9 cellular contexts compared by ENCODE assay signal in the genomic region with DNA sequence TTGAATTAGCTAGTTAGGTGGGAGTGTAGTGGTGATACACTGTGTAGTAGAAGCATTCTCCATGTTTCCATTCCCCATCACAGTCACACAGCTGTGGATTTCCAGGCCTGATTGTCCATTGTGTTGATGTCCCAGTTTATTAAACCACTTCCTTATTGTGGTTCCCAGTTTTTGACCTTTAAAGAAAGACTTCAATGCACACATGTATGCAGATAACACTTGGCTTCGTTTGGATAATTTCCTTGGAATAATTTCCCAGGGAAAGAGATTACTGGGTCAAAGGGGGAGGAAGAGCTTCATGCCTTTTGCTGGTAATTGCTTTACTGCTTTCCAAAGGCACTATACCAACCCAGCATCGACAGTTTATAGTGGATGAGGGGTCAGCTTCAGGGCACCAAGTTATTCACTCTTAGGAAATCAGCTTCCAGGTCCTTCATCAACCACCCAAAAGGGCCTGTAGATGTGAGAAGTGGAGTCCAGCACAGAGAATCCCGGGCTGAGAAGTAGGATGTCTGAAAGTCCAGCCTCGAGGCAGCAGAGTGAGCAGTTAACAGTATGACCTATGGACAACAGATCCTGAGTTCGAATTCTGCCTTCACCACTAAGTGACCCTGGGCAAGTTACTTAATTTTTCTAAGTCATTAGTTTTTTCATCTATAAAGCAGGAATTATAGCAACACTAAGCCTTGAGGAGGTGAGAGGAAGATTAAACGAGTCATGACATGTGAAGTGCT. TPM values are rescaled to one million over a fixed set of nuclear protein-coding genes. Genes with fewer than 3 reads are reported as not detected.
DNase-seq lines count a peak whose midpoint lies in the region; ATAC-seq and TF ChIP-seq lines count a peak whose summit lies in the region.
"Had no signal": no experiment of that assay in that cellular context is flagged by ENCODE, and none has a peak within 500 bp of the region (broad histone marks: within the 10 kb centered on the region; RNA-seq: fewer than 3 reads in every experiment).

No MANE protein-coding gene starts in this region.

- intact Hi-C loops in mucosa of descending colon (cut with DNase I, micrococcal nuclease) (loop anchor here (5.0 to 10.0 kb wide), 2 partner anchors 88 to 90 kb away; partner anchors contain the start of gene IGFBP4 (in 2 of the 2)), upper lobe of right lung (cut with DNase I) (loop anchor here (5.0 to 10.0 kb wide), 2 partner anchors 55 to 168 kb away; partner anchors contain the start of gene GJD3)

- H3K4me3 ChIP-seq in mucosa of descending colon (no peak overlapping the region), upper lobe of right lung (no peak overlapping the region)
- H3K4me3 ChIP-seq: ovary had no signal

- H3K27me3 ChIP-seq in upper lobe of right lung = no peaks in the 10 kb centered on the region
- H3K27me3 ChIP-seq: ovary had no signal

- DNase-seq in activated T-cell treated with anti-CD3 and anti-CD28 coated beads, Interleukin-2, amount 50 U/mL, for 48 hours = peak; percentile 23 to 32
- DNase-seq in activated T-cell treated with anti-CD3 and anti-CD28 coated beads for 4 hours = no peak
- no peak for DNase-seq in central memory CD8-positive, alpha-beta T cell (ENCODE audit: low spot score in 2 of 2)
- DNase-seq in mucosa of descending colon = no peak
- DNase-seq in upper lobe of right lung = no peak

- H3K27me3 Mint-ChIP-seq in central memory CD8-positive, alpha-beta T cell = no peaks in the 10 kb centered on the region

- H3K9me3 ChIP-seq in mucosa of descending colon (no peaks in the 10 kb centered on the region), upper lobe of right lung (no peaks in the 10 kb centered on the region)
- H3K9me3 ChIP-seq: ovary had no signal

- peak overlapping the region; percentile 65 for H3K4me3 Mint-ChIP-seq in central memory CD8-positive, alpha-beta T cell

- TF ChIP-seq CTCF in mucosa of descending colon (IDR thresholded peaks at IDR 0.05) = no peak
- no peak for TF ChIP-seq CTCF in upper lobe of right lung (IDR thresholded peaks at IDR 0.05)

- H3K4me1 ChIP-seq in mucosa of descending colon (ENCODE audit: low read depth) (peaks cover 16% of the 10 kb centered on the region), upper lobe of right lung (peaks cover 50% of the 10 kb centered on the region)

- peaks cover 15% of the 10 kb centered on the region for H3K36me3 Mint-ChIP-seq in central memory CD8-positive, alpha-beta T cell (ENCODE audit: insufficient read depth)

- peak overlapping the region; percentile 92 for H3K27ac Mint-ChIP-seq in central memory CD8-positive, alpha-beta T cell (ENCODE audit: low read depth)

- no peak for ATAC-seq in central memory CD8-positive, alpha-beta T cell (replicated peaks; ENCODE audit: extremely low read depth, poor library complexity, severe bottlenecking)
- ATAC-seq in mucosa of descending colon (peak; percentile 62), upper lobe of right lung (no peak), GM18502 (IDR thresholded peaks at IDR 0.05; ENCODE audit: poor library complexity, unreplicated experiment) (no peak), GM21576 (IDR thresholded peaks at IDR 0.05; ENCODE audit: unreplicated experiment) (no peak), GM18511 (IDR thresholded peaks at IDR 0.05; ENCODE audit: unreplicated experiment) (no peak)

- no peaks in the 10 kb centered on the region for H3K36me3 ChIP-seq in mucosa of descending colon (ENCODE audit: low read depth)
- H3K36me3 ChIP-seq in upper lobe of right lung = no peaks in the 10 kb centered on the region
- H3K36me3 ChIP-seq: ovary had no signal

- H3K9me3 Mint-ChIP-seq in central memory CD8-positive, alpha-beta T cell = no peaks in the 10 kb centered on the region

- H3K4me1 Mint-ChIP-seq in central memory CD8-positive, alpha-beta T cell = peaks cover 71% of the 10 kb centered on the region

- H3K27ac ChIP-seq in upper lobe of right lung = peak overlapping the region; percentile 51

RNA-seq across cellular contexts. Expression of gene TNS4, which starts 31.3 kb away (rescaled TPM):
- total RNA-seq in mucosa of descending colon = 10 to 100 TPM in 1 of 3 donors, 1 to 10 TPM in 2; 3.0 to 13.1 (median 3.3) TPM
- total RNA-seq in upper lobe of right lung = 0.78 TPM

RNA-seq across cellular contexts. Expression of gene CCR7, which starts 32.6 kb away (rescaled TPM):
- 1 to 10 TPM in 1 of 3 donors, under 1 TPM in 2; 0.44 to 3.2 (median 0.87) TPM for total RNA-seq in mucosa of descending colon
- 1.1 TPM for total RNA-seq in upper lobe of right lung

Comparison
In these comparisons a context has a peak if more than half of its experiments do, and no peak if none do; other contexts are left out.
1. DNase-seq: peak in activated T-cell treated with anti-CD3 and anti-CD28 coated beads, Interleukin-2, amount 50 U/mL, for 48 hours (2 of 2); none in activated T-cell treated with anti-CD3 and anti-CD28 coated beads for 4 hours (single experiment), central memory CD8-positive, alpha-beta T cell (0 of 2), mucosa of descending colon (0 of 3) and upper lobe of right lung (single experiment).